In the genomic region with DNA sequence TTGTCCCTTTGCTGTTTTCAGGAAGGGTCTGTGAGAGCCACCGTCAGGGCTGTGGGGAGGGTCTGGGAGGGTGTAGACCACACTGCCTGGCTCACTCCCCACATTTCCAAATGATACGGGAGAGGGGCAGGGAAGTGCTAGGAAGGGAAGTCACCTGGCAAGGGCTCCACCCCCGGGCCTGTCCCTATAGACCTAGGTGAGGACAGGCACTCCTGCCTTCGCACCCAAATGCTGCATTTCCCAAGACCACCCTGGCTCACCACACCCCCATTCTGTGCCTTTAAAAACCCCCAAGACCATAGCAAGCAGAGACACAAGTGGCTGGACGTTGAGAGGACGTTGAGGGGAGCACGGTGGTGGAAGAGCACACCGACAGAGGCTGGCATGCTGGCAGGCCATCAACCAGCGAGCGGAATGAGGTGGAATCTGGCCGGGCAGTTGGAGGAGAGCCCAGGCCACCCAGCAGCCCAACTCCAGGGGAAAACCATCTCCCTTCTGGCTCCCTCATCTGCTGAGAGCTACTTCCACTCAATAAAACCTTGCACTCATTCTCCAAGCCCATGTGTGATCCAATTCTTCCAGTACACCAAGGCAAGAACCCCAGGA, we compare ENCODE assay signal across 17 cellular contexts. TPM values are rescaled to one million over a fixed set of nuclear protein-coding genes. Genes with fewer than 3 reads are reported as not detected.
DNase-seq lines count a peak whose midpoint lies in the region; ATAC-seq, FAIRE-seq and TF ChIP-seq lines count a peak whose summit lies in the region.
"Had no signal": no experiment of that assay in that cellular context is flagged by ENCODE, and none has a peak within 500 bp of the region (broad histone marks: within the 10 kb centered on the region; RNA-seq: fewer than 3 reads in every experiment).

No MANE protein-coding gene starts in this region.

- 48% methylated on average over 11 of the region's 11 CpGs for WGBS in K562 (ENCODE audit: insufficient coverage, low coverage, missing lambda C conversion rate)
- WGBS in spleen, 5 donors: 80 to 90% (median 84%) methylated on average over 11 of the region's 11 CpGs

- TF ChIP-seq CTCF in Peyer's patch (IDR thresholded peaks at IDR 0.05): no peak
- TF ChIP-seq CTCF in K562 (IDR thresholded peaks at IDR 0.05 in 2 of 3, conservative IDR thresholded peaks at IDR 0.05 in 1 of 3; ENCODE audit: insufficient read depth in 2 of 3, low read depth in 1 of 3, low read length in 3 of 3): no peak
- TF ChIP-seq CTCF in spleen (IDR thresholded peaks at IDR 0.05 in 8 of 11, conservative IDR thresholded peaks at IDR 0.05 in 3 of 11): no peak

- H3K4me1 ChIP-seq in Peyer's patch (peaks cover 0 to 13% (median 0%) of the 10 kb centered on the region in 4 donors), K562 (replicated peaks in 1 of 2; ENCODE audit: control insufficient read depth in 2 of 2, insufficient read depth in 2 of 2, low read length in 2 of 2) (peaks cover 13 to 62% of the 10 kb centered on the region in 2 experiments), spleen (peaks cover 0 to 24% (median 7%) of the 10 kb centered on the region in 6 donors)

- FAIRE-seq in K562 (lab: Jason Lieb, UNC): no peak

- TF ChIP-seq RAD21 in K562 (CRISPR knock-in tag; conservative IDR thresholded peaks at IDR 0.05 in 1 of 2, IDR thresholded peaks at IDR 0.05 in 1 of 2): no peak

- DNase-seq in Peyer's patch: peak in 2 of 3 donors; percentile 31 to 34
- no peak for DNase-seq in K562 (ENCODE audit: extremely low read depth in 1 of 4, low spot score in 3 of 4)
- DNase-seq in islet precursor cell: peak; percentile 44
- DNase-seq in spleen: peak; percentile 61
- DNase-seq in stimulated activated CD4-positive, alpha-beta T cell treated with anti-CD3 and anti-CD28 coated beads, Interleukin-2, amount 100 ng/mL, for 48 hours: no peak
- DNase-seq in DMS 273 treated with DMSO at 0.1 percent for 48 hours (lab: John Stamatoyannopoulos, UW): no peak
- no peak for DNase-seq in HK-2 (ENCODE audit: unreplicated experiment)
- DNase-seq: ACHN; AML-193; NCI-H1417; NCI-H1930; NK-92 treated with Interleukin-12 subunit alpha and Interleukin-12 subunit beta, amount 100 ng/mL, for 24 hours had no signal

- H4K20me1 ChIP-seq in K562 (replicated peaks; ENCODE audit: control insufficient read depth, insufficient read depth, low read length): peaks cover 29% of the 10 kb centered on the region

- H3K27me3 ChIP-seq in Peyer's patch: no peaks in the 10 kb centered on the region
- no peaks in the 10 kb centered on the region for H3K27me3 ChIP-seq in K562 (ENCODE audit: control insufficient read depth in 2 of 2, insufficient read depth in 2 of 2, low read length in 2 of 2)
- H3K27me3 ChIP-seq in spleen (replicated peaks in 1 of 7): no peaks in the 10 kb centered on the region
- H3K27me3 ChIP-seq: SJCRH30 had no signal

- CTCF ChIA-PET in K562 (lab: Yijun Ruan, JAX; ENCODE audit: low intra/inter-chr PET ratio): no interaction called here

- TF ChIP-seq POLR2A in Peyer's patch (IDR thresholded peaks at IDR 0.05) (no peak), K562 (conservative IDR thresholded peaks at IDR 0.05) (no peak), spleen (IDR thresholded peaks at IDR 0.05) (no peak)

- H3K4me2 ChIP-seq in K562 (ENCODE audit: insufficient read depth, low read length): no peak overlapping the region

- H3K9me1 ChIP-seq in K562 (ENCODE audit: control insufficient read depth, insufficient read depth, low read length): no peaks in the 10 kb centered on the region

- H3K4me3 ChIP-seq in Peyer's patch (no peak overlapping the region), K562 (no peak overlapping the region), spleen (no peak overlapping the region)
- H3K4me3 ChIP-seq: HAP-1, SJCRH30 had no signal

- in situ Hi-C loops in K562 (cut with MboI): no loop called here

- H3K36me3 ChIP-seq in Peyer's patch: no peaks in the 10 kb centered on the region
- H3K36me3 ChIP-seq in K562 (ENCODE audit: control insufficient read depth, insufficient read depth, low read length): 0 out of 3 replicates have a peak, but pooled peaks cover 3% of the 10 kb centered on the region
- peaks cover 0 to 63% (median 9%) of the 10 kb centered on the region in 6 donors for H3K36me3 ChIP-seq in spleen
- H3K36me3 ChIP-seq: HAP-1, SJCRH30 had no signal

- POLR2A ChIA-PET in K562 (lab: Yijun Ruan, JAX): interaction anchor here (0.6 to 5.7 kb wide), 15 partner anchors 9 to 101 kb away, joined by 3 to 43 read pairs (median 4); partner anchors contain the start of genes GNB1L and RTL10

- no TSS peak for BruUV-seq in K562 (replicated peaks; lab: Mats Ljungman, UMichigan)

- ATAC-seq in K562: no peak

- H2AFZ ChIP-seq in K562 (ENCODE audit: low read depth, low read length): no peak overlapping the region

- intact Hi-C loops in K562 (cut with micrococcal nuclease) (loop anchor here (2.0 kb wide), 1 partner anchor 20 kb away; no protein-coding TSS in a partner anchor), spleen (cut with DNase I; ENCODE audit: low total_unique reads) (no loop called here)

- peak overlapping the region in 1 of 2 experiments; percentile 5; a peak in 1 of 4 replicates for H3K9ac ChIP-seq in K562 (ENCODE audit: insufficient read depth in 1 of 2, low read depth in 2 of 2, low read length in 2 of 2)

- H3K27ac ChIP-seq in Peyer's patch (no peak overlapping the region), K562 (ENCODE audit: extremely low read depth, low read depth, low read length) (no peak overlapping the region), spleen (no peak overlapping the region)
- H3K27ac ChIP-seq: SJCRH30 had no signal

- no peaks in the 10 kb centered on the region for H3K9me3 ChIP-seq in Peyer's patch
- no peaks in the 10 kb centered on the region for H3K9me3 ChIP-seq in K562 (replicated peaks; ENCODE audit: control insufficient read depth, insufficient read depth, low read depth, low read length)
- H3K9me3 ChIP-seq in spleen: no peaks in the 10 kb centered on the region
- H3K9me3 ChIP-seq: HAP-1, SJCRH30 had no signal

- no peak for TF ChIP-seq EP300 in K562 (IDR thresholded peaks at IDR 0.05; ENCODE audit: low read length)

- no peaks in the 10 kb centered on the region for H3K79me2 ChIP-seq in K562 (ENCODE audit: control insufficient read depth, insufficient read depth, low read length)

RNA-seq across cellular contexts. Expression of gene GNB1L, which starts 45.7 kb away (rescaled TPM):
- total RNA-seq in Peyer's patch (1 to 10 TPM; 3.1 to 6.6 (median 4.9) TPM), K562 (2014; rRNA removed) (48.9 and 69.1 TPM in 2 replicates), K562 (2014; rRNA removed; fragmentation: Illumina TruSeq; extraction: Trizol) (0.57 and 0.84 TPM in 2 replicates), K562 (2015; rRNA removed; fragmentation: Illumina TruSeq; extraction: Trizol) (17.8 and 20.6 TPM in 2 replicates), K562 (2021) (50.5 and 55.3 TPM in 2 replicates), spleen (1 to 10 TPM; 5.7 to 8.1 (median 7.9) TPM)
- 5.3 and 21.3 TPM in 2 replicates for total RNA-seq in K562 (2011; cell fraction: chromatin; rRNA removed; ENCODE audit: low replicate concordance)
- total RNA-seq in K562 (2011; cell fraction: nucleolus; rRNA removed): 21.8 and 25.5 TPM in 2 replicates
- total RNA-seq in K562 (2011; cell fraction: nucleoplasm; rRNA removed): 7.3 and 7.8 TPM in 2 replicates
- polyA plus RNA-seq in K562 (2011; rRNA removed) (10.2 and 35.0 TPM in 2 replicates), K562 (2014; fragmentation: Illumina TruSeq; extraction: Trizol) (1.9 and 18.0 TPM in 2 replicates), K562 (2014; fragmentation: Nextera tagmentation; extraction: Ambion mirVana) (1 to 10 TPM in 1 of 2 experiments, under 1 TPM in 1; 0.56 to 3.5 TPM), K562 (2014; rRNA removed) (40.7 and 41.3 TPM in 2 replicates), spleen (10 to 100 TPM in 2 of 3 donors, 1 to 10 TPM in 1; 7.7 to 10.4 (median 10.1) TPM)
- polyA plus RNA-seq in K562 (2011; cell fraction: cytosol; rRNA removed): 37.2 and 43.8 TPM in 2 replicates
- 33.2 and 43.3 TPM in 2 replicates for polyA plus RNA-seq in K562 (2011; cell fraction: nucleus; rRNA removed)
- polyA plus RNA-seq in K562 (2012): 42.2 and 62.2 TPM in 2 replicates
- 2.8 and 3.7 TPM in 2 replicates for polyA minus RNA-seq in K562 (2011; rRNA and poly(A)+ RNA removed)
- polyA minus RNA-seq in K562 (2011; cell fraction: cytosol; rRNA and poly(A)+ RNA removed): 13.2 and 33.0 TPM in 2 replicates
- 12.0 and 14.3 TPM in 2 replicates for polyA minus RNA-seq in K562 (2011; cell fraction: nucleus; rRNA and poly(A)+ RNA removed)

RNA-seq across cellular contexts. Expression of gene RTL10, which starts 45.7 kb away (rescaled TPM):
- 10 to 100 TPM in 3 of 4 donors, 1 to 10 TPM in 1; 2.5 to 26.1 (median 22.8) TPM for total RNA-seq in Peyer's patch
- total RNA-seq in K562 (2011; cell fraction: chromatin; rRNA removed; ENCODE audit: low replicate concordance): 82.4 and 192 TPM in 2 replicates
- total RNA-seq in K562 (2011; cell fraction: nucleolus; rRNA removed): 134 and 166 TPM in 2 replicates
- 107 and 110 TPM in 2 replicates for total RNA-seq in K562 (2011; cell fraction: nucleoplasm; rRNA removed)
- total RNA-seq in K562 (2014; rRNA removed): 32.5 and 42.0 TPM in 2 replicates
- 16.3 and 19.8 TPM in 2 replicates for total RNA-seq in K562 (2014; rRNA removed; fragmentation: Illumina TruSeq; extraction: Trizol)
- 26.2 and 28.8 TPM in 2 replicates for total RNA-seq in K562 (2015; rRNA removed; fragmentation: Illumina TruSeq; extraction: Trizol)
- total RNA-seq in K562 (2021): 75.4 and 75.5 TPM in 2 replicates
- polyA plus RNA-seq in K562 (2011; rRNA removed): 32.7 and 82.6 TPM in 2 replicates
- polyA plus RNA-seq in K562 (2011; cell fraction: cytosol; rRNA removed): 68.8 and 74.9 TPM in 2 replicates
- polyA plus RNA-seq in K562 (2011; cell fraction: nucleus; rRNA removed): 124 and 157 TPM in 2 replicates
- 40.3 and 56.9 TPM in 2 replicates for polyA plus RNA-seq in K562 (2012)
- 39.2 and 40.1 TPM in 2 replicates for polyA plus RNA-seq in K562 (2014; fragmentation: Illumina TruSeq; extraction: Trizol)
- polyA plus RNA-seq in K562 (2014; fragmentation: Nextera tagmentation; extraction: Ambion mirVana): 10 to 100 TPM; 23.6 to 33.7 TPM
- polyA plus RNA-seq in K562 (2014; rRNA removed): 28.2 and 31.2 TPM in 2 replicates
- polyA minus RNA-seq in K562 (2011; rRNA and poly(A)+ RNA removed): 49.5 and 66.5 TPM in 2 replicates
- polyA minus RNA-seq in K562 (2011; cell fraction: cytosol; rRNA and poly(A)+ RNA removed): 31.7 and 46.0 TPM in 2 replicates
- polyA minus RNA-seq in K562 (2011; cell fraction: nucleus; rRNA and poly(A)+ RNA removed): 42.7 and 85.4 TPM in 2 replicates
- 10 to 100 TPM; 17.0 to 22.9 (median 18.8) TPM for total RNA-seq in spleen
- 10 to 100 TPM in 2 of 3 donors, 1 to 10 TPM in 1; 8.3 to 13.4 (median 10.8) TPM for polyA plus RNA-seq in spleen

RNA-seq across cellular contexts. Expression of gene TBX1, which starts 48.4 kb away (rescaled TPM):
- total RNA-seq in Peyer's patch (1 to 10 TPM in 2 of 4 donors, under 1 TPM in 1, not detected in 1; 0.70 to 4.1 (median 1.1) TPM), K562 (2014; rRNA removed) (8.9 and 14.0 TPM in 2 replicates), K562 (2014; rRNA removed; fragmentation: Illumina TruSeq; extraction: Trizol) (2.1 and 2.6 TPM in 2 replicates), K562 (2015; rRNA removed; fragmentation: Illumina TruSeq; extraction: Trizol) (3.5 and 3.9 TPM in 2 replicates), K562 (2021) (34.2 and 35.0 TPM in 2 replicates), spleen (10 to 100 TPM in 1 of 7 donors, 1 to 10 TPM in 3, under 1 TPM in 3; 0.23 to 10.5 (median 3.1) TPM)
- total RNA-seq in K562 (2011; cell fraction: chromatin; rRNA removed; ENCODE audit: low replicate concordance): 31.9 and 90.7 TPM in 2 replicates
- 41.9 and 52.4 TPM in 2 replicates for total RNA-seq in K562 (2011; cell fraction: nucleolus; rRNA removed)
- 40.6 and 47.0 TPM in 2 replicates for total RNA-seq in K562 (2011; cell fraction: nucleoplasm; rRNA removed)
- polyA plus RNA-seq in K562 (2011; rRNA removed) (2.5 and 9.5 TPM in 2 replicates), K562 (2014; fragmentation: Illumina TruSeq; extraction: Trizol) (8.0 and 12.8 TPM in 2 replicates), K562 (2014; fragmentation: Nextera tagmentation; extraction: Ambion mirVana) (under 1 TPM; 0.07 to 0.11 TPM), K562 (2014; rRNA removed) (14.7 and 17.1 TPM in 2 replicates), spleen (under 1 TPM; 0.17 to 0.71 (median 0.61) TPM)
- polyA plus RNA-seq in K562 (2011; cell fraction: cytosol; rRNA removed): 5.8 and 7.7 TPM in 2 replicates
- 55.1 and 87.1 TPM in 2 replicates for polyA plus RNA-seq in K562 (2011; cell fraction: nucleus; rRNA removed)
- 12.4 and 14.0 TPM in 2 replicates for polyA plus RNA-seq in K562 (2012)
- polyA minus RNA-seq in K562 (2011; rRNA and poly(A)+ RNA removed): 2.2 and 5.5 TPM in 2 replicates
- polyA minus RNA-seq in K562 (2011; cell fraction: cytosol; rRNA and poly(A)+ RNA removed): 5.4 and 22.9 TPM in 2 replicates
- polyA minus RNA-seq in K562 (2011; cell fraction: nucleus; rRNA and poly(A)+ RNA removed): 20.1 and 45.7 TPM in 2 replicates
- total RNA-seq: CD4-positive, alpha-beta T cell; HT-29; RPMI7951 had no signal

Comparison
In these comparisons a context has a peak if more than half of its experiments do, and no peak if none do; other contexts are left out.
1. DNase-seq: peak in Peyer's patch (2 of 3), islet precursor cell (single experiment) and spleen (single experiment); none in K562 (0 of 4), stimulated activated CD4-positive, alpha-beta T cell treated with anti-CD3 and anti-CD28 coated beads, Interleukin-2, amount 100 ng/mL, for 48 hours (0 of 2), DMS 273 treated with DMSO at 0.1 percent for 48 hours (single experiment) and HK-2 (single experiment).